In genomic region chr11:117217685-117218084, GRCh38 we compare ENCODE assay signal across 11 cellular contexts. TPM values are rescaled to one million over a fixed set of nuclear protein-coding genes. Genes with fewer than 3 reads are reported as not detected.
A peak's percentile ranks its signal among the peaks of the same experiment; 100 is the strongest.
DNase-seq lines count a peak whose midpoint lies in the region; ATAC-seq and TF ChIP-seq lines count a peak whose summit lies in the region.
"Had no signal": no experiment of that assay in that cellular context is flagged by ENCODE, and none has a peak within 500 bp of the region (broad histone marks: within the 10 kb centered on the region; RNA-seq: fewer than 3 reads in every experiment).

No MANE protein-coding gene starts in this region.

- H3K9me3 ChIP-seq in breast epithelium (no peaks in the 10 kb centered on the region), mammary epithelial cell (replicated peaks; ENCODE audit: insufficient read depth, low read length) (no peaks in the 10 kb centered on the region), fibroblast of lung (ENCODE audit: control insufficient read depth, insufficient read depth, low read depth, low read length) (no peaks in the 10 kb centered on the region), trophoblast cell (ENCODE audit: insufficient read depth, low read depth, low read length) (no peaks in the 10 kb centered on the region), upper lobe of right lung (no peaks in the 10 kb centered on the region)

- H3K27ac Mint-ChIP-seq in stimulated activated memory B cell treated with anti-CD40 and anti-IgM and Interleukin-4, amounts not matched to agents 10 μg/mL and 1 μg/mL and 100 μg/mL, for 72 hours = no peak overlapping the region

- H3K4me3 ChIP-seq in breast epithelium (peak overlapping the region in 2 of 3 donors; percentile 1 to 44), mammary epithelial cell (replicated peaks in 1 of 3; ENCODE audit: insufficient read depth in 1 of 3, low read depth in 2 of 3, low read length in 3 of 3) (no peak overlapping the region), fibroblast of lung (replicated peaks in 1 of 4; ENCODE audit: control extremely low read depth in 1 of 4, insufficient read depth in 1 of 4, low read depth in 3 of 4, low read length in 4 of 4) (no peak overlapping the region), trophoblast cell (ENCODE audit: low read depth, low read length) (no peak overlapping the region), upper lobe of right lung (no peak overlapping the region), H7 (ENCODE audit: insufficient read depth, low read depth, low read length) (no peak overlapping the region)

- H2BK12ac ChIP-seq in trophoblast cell (ENCODE audit: low read length) = no peak overlapping the region

- no peaks in the 10 kb centered on the region for H3K27me3 Mint-ChIP-seq in stimulated activated memory B cell treated with anti-CD40 and anti-IgM and Interleukin-4, amounts not matched to agents 10 μg/mL and 1 μg/mL and 100 μg/mL, for 72 hours

- H3K79me1 ChIP-seq in trophoblast cell (ENCODE audit: low read length) = no peaks in the 10 kb centered on the region

- H3K4me3 Mint-ChIP-seq in stimulated activated memory B cell treated with anti-CD40 and anti-IgM and Interleukin-4, amounts not matched to agents 10 μg/mL and 1 μg/mL and 100 μg/mL, for 72 hours = no peak overlapping the region
- H3K4me3 Mint-ChIP-seq: brain had no signal

- BruUV-seq in mammary epithelial cell (replicated peaks; lab: Mats Ljungman, UMichigan) = no TSS peak

- no peak overlapping the region for H4K91ac ChIP-seq in trophoblast cell (ENCODE audit: low read depth, low read length)

- peak overlapping the region; percentile 20 for H2BK120ac ChIP-seq in trophoblast cell (ENCODE audit: insufficient read depth, low read length, poor library complexity)

- H3K36me3 ChIP-seq in breast epithelium (no peaks in the 10 kb centered on the region), mammary epithelial cell (ENCODE audit: insufficient read depth, low read length) (peaks cover 21% of the 10 kb centered on the region), fibroblast of lung (ENCODE audit: control insufficient read depth, insufficient read depth, low read length) (peaks cover 5% of the 10 kb centered on the region), trophoblast cell (ENCODE audit: control insufficient read depth in 1 of 2, insufficient read depth in 2 of 2, low read length in 2 of 2) (peaks cover 38 to 55% of the 10 kb centered on the region in 2 experiments), upper lobe of right lung (peaks cover 83% of the 10 kb centered on the region), H7 (replicated peaks; ENCODE audit: control insufficient read depth, insufficient read depth, low read length) (peaks cover 13% of the 10 kb centered on the region)

- H3K79me2 ChIP-seq in mammary epithelial cell (ENCODE audit: insufficient read depth, low read length) (no peaks in the 10 kb centered on the region), fibroblast of lung (ENCODE audit: control insufficient read depth, insufficient read depth, low read length) (no peaks in the 10 kb centered on the region), trophoblast cell (ENCODE audit: control insufficient read depth, insufficient read depth, low read length, poor library complexity) (peaks cover 2% of the 10 kb centered on the region)

- H4K12ac ChIP-seq in trophoblast cell (ENCODE audit: low read depth, low read length) = no peak overlapping the region

- no peak overlapping the region for H3K9ac ChIP-seq in mammary epithelial cell (ENCODE audit: insufficient read depth, low read length)
- H3K9ac ChIP-seq in fibroblast of lung (ENCODE audit: insufficient read depth, low read length) = no peak overlapping the region
- H3K9ac ChIP-seq in trophoblast cell (ENCODE audit: low read length) = no peak overlapping the region

- CTCF ChIA-PET in mammary epithelial cell (lab: Charles Lee; ENCODE audit: low non-redundant PET) = no interaction called here

- H3K23ac ChIP-seq in trophoblast cell (ENCODE audit: low read length) = no peak overlapping the region

- no peak overlapping the region for H3K18ac ChIP-seq in trophoblast cell (ENCODE audit: low read length)

- H3K4me2 ChIP-seq in mammary epithelial cell (ENCODE audit: insufficient read depth, low read depth, low read length) = no peak overlapping the region
- H3K4me2 ChIP-seq in fibroblast of lung (ENCODE audit: extremely low read depth, insufficient read depth, low read length) = peak overlapping the region; percentile 11
- no peak overlapping the region for H3K4me2 ChIP-seq in trophoblast cell (ENCODE audit: low read length)

- DNase-seq in breast epithelium (ENCODE audit: low spot score in 2 of 2) = peak in 1 of 2 donors; percentile 10
- no peak for DNase-seq in mammary epithelial cell
- no peak for DNase-seq in fibroblast of lung (ENCODE audit: low read depth in 2 of 2)
- no peak for DNase-seq in trophoblast cell
- DNase-seq in upper lobe of right lung = no peak
- DNase-seq in H7 = no peak
- DNase-seq: NCI-H510A treated with DMSO at 0.1 percent for 48 hours had no signal

- dilution Hi-C loops in mammary epithelial cell (cut with HindIII; ENCODE audit: low sequenced_read_pairs) = no loop called here

- no peaks in the 10 kb centered on the region for H4K20me1 ChIP-seq in mammary epithelial cell (ENCODE audit: insufficient read depth, low read length)
- H4K20me1 ChIP-seq in fibroblast of lung (ENCODE audit: control insufficient read depth, extremely low read depth, insufficient read depth, low read length) = no peaks in the 10 kb centered on the region

- TF ChIP-seq CTCF in breast epithelium (IDR thresholded peaks at IDR 0.05) (no peak), mammary epithelial cell (conservative IDR thresholded peaks at IDR 0.05 in 1 of 2, IDR thresholded peaks at IDR 0.05 in 1 of 2; ENCODE audit: extremely low read depth in 1 of 2, insufficient read depth in 1 of 2, low read depth in 1 of 2, low read length in 2 of 2) (no peak), fibroblast of lung (conservative IDR thresholded peaks at IDR 0.05 in 1 of 2, IDR thresholded peaks at IDR 0.05 in 1 of 2; ENCODE audit: low read depth in 1 of 2, low read length in 2 of 2) (no peak), upper lobe of right lung (IDR thresholded peaks at IDR 0.05) (no peak)

- no peaks in the 10 kb centered on the region for H3K9me3 Mint-ChIP-seq in stimulated activated memory B cell treated with anti-CD40 and anti-IgM and Interleukin-4, amounts not matched to agents 10 μg/mL and 1 μg/mL and 100 μg/mL, for 72 hours
- H3K9me3 Mint-ChIP-seq: brain, neural crest cell had no signal

- peaks cover 7% of the 10 kb centered on the region for H3K4me1 Mint-ChIP-seq in stimulated activated memory B cell treated with anti-CD40 and anti-IgM and Interleukin-4, amounts not matched to agents 10 μg/mL and 1 μg/mL and 100 μg/mL, for 72 hours

- in situ Hi-C loops in mammary epithelial cell (cut with MboI; ENCODE audit: low sequenced_read_pairs in 2 of 2) = no loop called here

- H3K4me1 ChIP-seq in breast epithelium (peaks cover 15 to 33% of the 10 kb centered on the region in 2 donors), mammary epithelial cell (ENCODE audit: insufficient read depth, low read length) (peaks cover 12% of the 10 kb centered on the region), fibroblast of lung (ENCODE audit: control insufficient read depth, extremely low read depth, insufficient read depth, low read length) (peaks cover 39% of the 10 kb centered on the region), trophoblast cell (ENCODE audit: control insufficient read depth in 1 of 2, insufficient read depth in 2 of 2, low read length in 2 of 2) (peaks cover 0 to 5% of the 10 kb centered on the region in 2 experiments), upper lobe of right lung (peaks cover 30% of the 10 kb centered on the region)

- H3K27ac ChIP-seq in breast epithelium = peak overlapping the region; percentile 89 to 93
- no peak overlapping the region for H3K27ac ChIP-seq in mammary epithelial cell (ENCODE audit: insufficient read depth, low read depth, low read length)
- H3K27ac ChIP-seq in fibroblast of lung (ENCODE audit: insufficient read depth, low read length) = peak overlapping the region; percentile 85
- H3K27ac ChIP-seq in trophoblast cell (ENCODE audit: low read depth, low read length) = no peak overlapping the region
- peak overlapping the region; percentile 48 for H3K27ac ChIP-seq in upper lobe of right lung

- no peak overlapping the region for H2AK5ac ChIP-seq in trophoblast cell (ENCODE audit: low read length)

- intact Hi-C loops in breast epithelium (cut with DNase I; ENCODE audit: low total_unique reads) (no loop called here), mammary epithelial cell (cut with micrococcal nuclease) (no loop called here), upper lobe of right lung (cut with DNase I) (no loop called here)

- H3K27me3 ChIP-seq in breast epithelium (no peaks in the 10 kb centered on the region), mammary epithelial cell (ENCODE audit: insufficient read depth, low read length) (no peaks in the 10 kb centered on the region), fibroblast of lung (ENCODE audit: control insufficient read depth, insufficient read depth, low read length) (no peaks in the 10 kb centered on the region), trophoblast cell (ENCODE audit: insufficient read depth, low read length) (no peaks in the 10 kb centered on the region), upper lobe of right lung (no peaks in the 10 kb centered on the region), H7 (ENCODE audit: control insufficient read depth, insufficient read depth, low read length) (no peaks in the 10 kb centered on the region)

- no peak overlapping the region for H3K4ac ChIP-seq in trophoblast cell (ENCODE audit: low read depth, low read length)

- H4K8ac ChIP-seq in trophoblast cell (ENCODE audit: low read depth, low read length) = no peak overlapping the region

- WGBS in mammary epithelial cell (ENCODE audit: low coverage, missing lambda C conversion rate) = 58% methylated on average over 6 of the region's 6 CpGs
- no CpG with 5 or more reads among the region's 6 CpGs for WGBS in trophoblast cell (ENCODE audit: extremely low coverage, insufficient coverage, insufficient read length)

- ATAC-seq in upper lobe of right lung (no peak), HG03442 (IDR thresholded peaks at IDR 0.05; ENCODE audit: unreplicated experiment) (no peak)
- no peak for ATAC-seq in stimulated activated memory B cell treated with anti-CD40 and anti-IgM and Interleukin-4, amounts not matched to agents 10 μg/mL and 1 μg/mL and 100 μg/mL, for 72 hours

- H3K36me3 Mint-ChIP-seq in stimulated activated memory B cell treated with anti-CD40 and anti-IgM and Interleukin-4, amounts not matched to agents 10 μg/mL and 1 μg/mL and 100 μg/mL, for 72 hours = peaks cover 78% of the 10 kb centered on the region

- H2AFZ ChIP-seq in mammary epithelial cell (ENCODE audit: low read depth, low read length) (no peak overlapping the region), fibroblast of lung (ENCODE audit: low read length) (no peak overlapping the region), trophoblast cell (ENCODE audit: insufficient read depth, low read length, poor library complexity) (no peak overlapping the region)

- no peak overlapping the region for H2BK5ac ChIP-seq in trophoblast cell (ENCODE audit: low read depth, low read length, poor library complexity)

- H3K14ac ChIP-seq in trophoblast cell (ENCODE audit: low read length) = no peak overlapping the region

- no peak for TF ChIP-seq POLR2A in breast epithelium (IDR thresholded peaks at IDR 0.05)

RNA-seq across cellular contexts. Expression of gene PCSK7, which starts 14.2 kb away (rescaled TPM):
- total RNA-seq in breast epithelium (10 to 100 TPM; 43.2 to 51.5 (median 44.2) TPM), mammary epithelial cell (10 to 100 TPM; 48.8 to 80.9 TPM), fibroblast of lung (26.5 and 38.3 TPM in 2 replicates), upper lobe of right lung (57.8 TPM)
- polyA plus RNA-seq in mammary epithelial cell (39.1 TPM), fibroblast of lung (26.8 and 28.2 TPM in 2 replicates)
- polyA minus RNA-seq in mammary epithelial cell (37.9 TPM), fibroblast of lung (ENCODE audit: low replicate concordance) (70.5 and 77.2 TPM in 2 replicates)
- polyA plus RNA-seq in fibroblast of lung (2012) = 33.6 and 41.3 TPM in 2 replicates
- 23.8 TPM in 2 replicates for polyA plus RNA-seq in trophoblast cell (2013)
- 28.4 and 29.3 TPM in 2 replicates for total RNA-seq in H7 (2014; rRNA removed; shearing (Covaris generic))

RNA-seq across cellular contexts. Expression of gene RNF214, which starts 14.8 kb away (rescaled TPM):
- total RNA-seq in breast epithelium = 10 to 100 TPM; 12.3 to 13.3 (median 12.5) TPM
- 10 to 100 TPM; 10.3 to 22.4 TPM for total RNA-seq in mammary epithelial cell
- polyA plus RNA-seq in mammary epithelial cell = 8.5 TPM
- polyA minus RNA-seq in mammary epithelial cell = 34.6 TPM
- total RNA-seq in fibroblast of lung = 11.3 and 13.4 TPM in 2 replicates
- 12.1 and 12.9 TPM in 2 replicates for polyA plus RNA-seq in fibroblast of lung
- polyA plus RNA-seq in fibroblast of lung (2012) = 10.2 and 10.3 TPM in 2 replicates
- polyA minus RNA-seq in fibroblast of lung (ENCODE audit: low replicate concordance) = 56.7 and 83.1 TPM in 2 replicates
- polyA plus RNA-seq in trophoblast cell (2013) = 16.0 and 17.7 TPM in 2 replicates
- 27.1 TPM for total RNA-seq in upper lobe of right lung
- 10.1 and 14.9 TPM in 2 replicates for total RNA-seq in H7 (2014; rRNA removed; shearing (Covaris generic))

RNA-seq across cellular contexts. Expression of gene TAGLN, which starts 18.5 kb away (rescaled TPM):
- 1,000 to 10,000 TPM in 2 of 3 donors, 100 to 1,000 TPM in 1; 602 to 1,663 (median 1,380) TPM for total RNA-seq in breast epithelium
- total RNA-seq in mammary epithelial cell = 1,000 to 10,000 TPM in 1 of 2 donors, 100 to 1,000 TPM in 1; 171 to 3,470 TPM
- 55.9 TPM for polyA plus RNA-seq in mammary epithelial cell
- polyA minus RNA-seq in mammary epithelial cell = 8.0 TPM
- total RNA-seq in fibroblast of lung = 608 and 824 TPM in 2 replicates
- polyA plus RNA-seq in fibroblast of lung = 1,148 and 4,435 TPM in 2 replicates
- 941 and 3,722 TPM in 2 replicates for polyA plus RNA-seq in fibroblast of lung (2012)
- polyA minus RNA-seq in fibroblast of lung (ENCODE audit: low replicate concordance) = 269 and 1,364 TPM in 2 replicates
- 876 and 888 TPM in 2 replicates for polyA plus RNA-seq in trophoblast cell (2013)
- total RNA-seq in upper lobe of right lung = 465 TPM
- total RNA-seq in H7 (2014; rRNA removed; shearing (Covaris generic)) = 188 and 343 TPM in 2 replicates

RNA-seq across cellular contexts. Expression of gene SIDT2, which starts 39.1 kb away (rescaled TPM):
- total RNA-seq in breast epithelium = 10 to 100 TPM; 45.2 to 86.7 (median 49.5) TPM
- 10 to 100 TPM; 17.2 to 30.6 TPM for total RNA-seq in mammary epithelial cell
- polyA plus RNA-seq in mammary epithelial cell = 16.2 TPM
- 95.0 TPM for polyA minus RNA-seq in mammary epithelial cell
- 10.3 and 23.5 TPM in 2 replicates for total RNA-seq in fibroblast of lung
- 24.3 and 27.2 TPM in 2 replicates for polyA plus RNA-seq in fibroblast of lung
- 32.9 and 42.1 TPM in 2 replicates for polyA plus RNA-seq in fibroblast of lung (2012)
- polyA minus RNA-seq in fibroblast of lung (ENCODE audit: low replicate concordance) = 219 and 284 TPM in 2 replicates
- 23.4 and 25.7 TPM in 2 replicates for polyA plus RNA-seq in trophoblast cell (2013)
- 107 TPM for total RNA-seq in upper lobe of right lung
- 10.3 and 14.7 TPM in 2 replicates for total RNA-seq in H7 (2014; rRNA removed; shearing (Covaris generic))

Comparison
In these comparisons a context has a peak if more than half of its experiments do, and no peak if none do; other contexts are left out.
1. H3K27ac ChIP-seq: peak in breast epithelium (2 of 2), fibroblast of lung (single experiment) and upper lobe of right lung (single experiment); none in mammary epithelial cell (single experiment) and trophoblast cell (single experiment).
2. H3K4me3 ChIP-seq: peak in breast epithelium (2 of 3); none in mammary epithelial cell (0 of 3), fibroblast of lung (0 of 4), trophoblast cell (single experiment), upper lobe of right lung (single experiment) and H7 (single experiment).